ENCODE assay signal across 23 cellular contexts in genomic region chr1:90135306-90135705, GRCh38.
"Had no signal": no experiment of that assay in that cellular context is flagged by ENCODE, and none has a peak within 500 bp of the region (broad histone marks: within the 10 kb centered on the region; RNA-seq: fewer than 3 reads in every experiment).

No MANE protein-coding gene starts in this region.

- ATAC-seq: activated CD8-positive, alpha-beta T cell treated with anti-CD3 and anti-CD28 coated beads, Interleukin-2, amount 10 ng/mL, durations not matched to agents 7 days and 5 days; activated naive CD8-positive, alpha-beta T cell treated with anti-CD3 and anti-CD28 coated beads, Interleukin-2, amount 50 U/mL, for 24 hours; gastroesophageal sphincter; heart right ventricle; left ventricle myocardium superior; stimulated activated effector memory CD8-positive, alpha-beta T cell treated with anti-CD3 and anti-CD28 coated beads, Interleukin-12 subunit alpha, Interleukin-12 subunit beta, amount 100 ng/mL, for 72 hours had no signal

- H3K36me3 Mint-ChIP-seq: activated naive CD4-positive, alpha-beta T cell treated with anti-CD3 and anti-CD28 coated beads, Interleukin-2, amount 10 ng/mL, durations not matched to agents 7 days and 5 days; immature natural killer cell; stimulated activated effector memory CD8-positive, alpha-beta T cell treated with anti-CD3 and anti-CD28 coated beads, Interleukin-12 subunit alpha, Interleukin-12 subunit beta, amount 100 ng/mL, for 72 hours had no signal

- H3K27me3 ChIP-seq: colonic mucosa, right atrium auricular region, testis, upper lobe of left lung had no signal

- H3K4me3 Mint-ChIP-seq: activated CD4-positive, alpha-beta T cell treated with anti-CD3 and anti-CD28 coated beads, Interleukin-2, amount 10 ng/mL, durations not matched to agents 24 days and 14 days; activated CD8-positive, alpha-beta T cell treated with anti-CD3 and anti-CD28 coated beads, Interleukin-2, amount 10 ng/mL, durations not matched to agents 7 days and 5 days; activated naive CD4-positive, alpha-beta T cell treated with anti-CD3 and anti-CD28 coated beads, Interleukin-2, amount 10 ng/mL, durations not matched to agents 7 days and 5 days; activated naive CD8-positive, alpha-beta T cell treated with anti-CD3 and anti-CD28 coated beads, Interleukin-2, amount 50 U/mL, for 24 hours; activated T-cell treated with anti-CD3 and anti-CD28 coated beads, Interleukin-2, amount 50 U/mL, for 24 hours; central memory CD8-positive, alpha-beta T cell; immature natural killer cell; stimulated activated effector memory CD8-positive, alpha-beta T cell treated with anti-CD3 and anti-CD28 coated beads, Interleukin-12 subunit alpha, Interleukin-12 subunit beta, amount 100 ng/mL, for 72 hours had no signal

- H3K9me3 ChIP-seq: colonic mucosa, testis had no signal

- H3K27ac ChIP-seq: colonic mucosa, gastroesophageal sphincter, heart right ventricle, right atrium auricular region, testis, upper lobe of left lung had no signal

- H3K4me1 Mint-ChIP-seq: activated CD4-positive, alpha-beta T cell treated with anti-CD3 and anti-CD28 coated beads, Interleukin-2, amount 10 ng/mL, durations not matched to agents 24 days and 14 days; activated naive CD4-positive, alpha-beta T cell treated with anti-CD3 and anti-CD28 coated beads, Interleukin-2, amount 10 ng/mL, durations not matched to agents 7 days and 5 days; activated naive CD8-positive, alpha-beta T cell treated with anti-CD3 and anti-CD28 coated beads, Interleukin-2, amount 50 U/mL, for 24 hours; central memory CD8-positive, alpha-beta T cell; immature natural killer cell; stimulated activated effector memory CD8-positive, alpha-beta T cell treated with anti-CD3 and anti-CD28 coated beads, Interleukin-12 subunit alpha, Interleukin-12 subunit beta, amount 100 ng/mL, for 72 hours had no signal

- H3K36me3 ChIP-seq: colonic mucosa, gastroesophageal sphincter, heart right ventricle, right atrium auricular region, upper lobe of left lung had no signal

- DNase-seq: activated CD4-positive, alpha-beta T cell treated with anti-CD3 and anti-CD28 coated beads, Interleukin-2, amount 10 ng/mL, durations not matched to agents 24 days and 14 days; activated CD8-positive, alpha-beta T cell treated with anti-CD3 and anti-CD28 coated beads, Interleukin-2, amount 10 ng/mL, durations not matched to agents 7 days and 5 days; activated naive CD4-positive, alpha-beta T cell treated with anti-CD3 and anti-CD28 coated beads, Interleukin-2, amount 10 ng/mL, durations not matched to agents 7 days and 5 days; activated naive CD8-positive, alpha-beta T cell treated with anti-CD3 and anti-CD28 coated beads, Interleukin-2, amount 50 U/mL, for 24 hours; activated T-cell treated with anti-CD3 and anti-CD28 coated beads, Interleukin-2, amount 50 U/mL, for 24 hours; aorta; colonic mucosa; erythroblast; heart right ventricle; immature natural killer cell; kidney glomerular epithelial cell; left ventricle myocardium superior; occipital lobe; posterior cingulate gyrus; small intestine; stimulated activated CD4-positive, alpha-beta T cell treated with anti-CD3 and anti-CD28 coated beads, Interleukin-4, amount 100 ng/mL, for 24 hours; T-helper 9 cell; testis; upper lobe of left lung had no signal

- H3K27ac Mint-ChIP-seq: activated CD4-positive, alpha-beta T cell treated with anti-CD3 and anti-CD28 coated beads, Interleukin-2, amount 10 ng/mL, durations not matched to agents 24 days and 14 days; activated CD8-positive, alpha-beta T cell treated with anti-CD3 and anti-CD28 coated beads, Interleukin-2, amount 10 ng/mL, durations not matched to agents 7 days and 5 days; activated naive CD4-positive, alpha-beta T cell treated with anti-CD3 and anti-CD28 coated beads, Interleukin-2, amount 10 ng/mL, durations not matched to agents 7 days and 5 days; activated naive CD8-positive, alpha-beta T cell treated with anti-CD3 and anti-CD28 coated beads, Interleukin-2, amount 50 U/mL, for 24 hours; activated T-cell treated with anti-CD3 and anti-CD28 coated beads, Interleukin-2, amount 50 U/mL, for 24 hours; immature natural killer cell; stimulated activated effector memory CD8-positive, alpha-beta T cell treated with anti-CD3 and anti-CD28 coated beads, Interleukin-12 subunit alpha, Interleukin-12 subunit beta, amount 100 ng/mL, for 72 hours had no signal

- H3K4me1 ChIP-seq: colonic mucosa, gastroesophageal sphincter, heart right ventricle, right atrium auricular region, testis, upper lobe of left lung had no signal

- H3K4me3 ChIP-seq: colonic mucosa, gastroesophageal sphincter, heart right ventricle, right atrium auricular region, testis, upper lobe of left lung had no signal
